Comparison of ENCODE assay signal across 26 cellular contexts in the genomic region with DNA sequence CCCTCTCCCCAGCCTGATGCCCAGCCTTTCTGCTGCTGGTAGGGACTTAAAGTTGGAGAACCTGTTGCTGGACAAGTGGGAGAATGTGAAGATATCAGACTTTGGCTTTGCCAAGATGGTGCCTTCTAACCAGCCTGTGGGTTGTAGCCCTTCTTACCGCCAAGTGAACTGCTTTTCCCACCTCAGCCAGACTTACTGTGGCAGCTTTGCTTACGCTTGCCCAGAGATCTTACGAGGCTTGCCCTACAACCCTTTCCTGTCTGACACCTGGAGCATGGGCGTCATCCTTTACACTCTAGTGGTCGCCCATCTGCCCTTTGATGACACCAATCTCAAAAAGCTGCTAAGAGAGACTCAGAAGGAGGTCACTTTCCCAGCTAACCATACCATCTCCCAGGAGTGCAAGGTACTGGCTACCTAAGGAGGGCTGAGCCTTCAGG. TPM values are rescaled to one million over a fixed set of nuclear protein-coding genes. Genes with fewer than 3 reads are reported as not detected.
A peak's percentile ranks its signal among the peaks of the same experiment; 100 is the strongest.
DNase-seq lines count a peak whose midpoint lies in the region; ATAC-seq lines count a peak whose summit lies in the region.
"Had no signal": no experiment of that assay in that cellular context is flagged by ENCODE, and none has a peak within 500 bp of the region (broad histone marks: within the 10 kb centered on the region; RNA-seq: fewer than 3 reads in every experiment).

No MANE protein-coding gene starts in this region.

- H3K9ac ChIP-seq in trophoblast cell (ENCODE audit: low read length) = no peak overlapping the region
- H3K9ac ChIP-seq: SK-N-SH had no signal

- no peak overlapping the region for H3K4me3 ChIP-seq in trophoblast cell (ENCODE audit: low read depth, low read length)
- H3K4me3 ChIP-seq: A549, lung, suprapubic skin, uterus had no signal

- H4K12ac ChIP-seq in trophoblast cell (ENCODE audit: low read depth, low read length) = peak overlapping the region; percentile 17

- H3K4me1 ChIP-seq in trophoblast cell (ENCODE audit: control insufficient read depth in 1 of 2, insufficient read depth in 2 of 2, low read length in 2 of 2) = peaks cover 3 to 4% of the 10 kb centered on the region in 2 experiments
- H3K4me1 ChIP-seq: BE2C, uterus had no signal

- no peak overlapping the region for H3K4me3 Mint-ChIP-seq in activated T-cell treated with anti-CD3 and anti-CD28 coated beads, Interleukin-2, amount 50 U/mL, for 24 hours
- no peak overlapping the region for H3K4me3 Mint-ChIP-seq in activated T-cell treated with anti-CD3 and anti-CD28 coated beads, Interleukin-2, amount 50 U/mL, for 4 hours
- no peak overlapping the region for H3K4me3 Mint-ChIP-seq in IgD-negative memory B cell
- H3K4me3 Mint-ChIP-seq in activated naive CD8-positive, alpha-beta T cell treated with anti-CD3 and anti-CD28 coated beads, Interleukin-2, amount 50 U/mL, for 24 hours = no peak overlapping the region
- H3K4me3 Mint-ChIP-seq: activated naive CD8-positive, alpha-beta T cell treated with anti-CD3 and anti-CD28 coated beads, Interleukin-2, amount 10 ng/mL, durations not matched to agents 7 days and 5 days had no signal

- peaks cover 95% of the 10 kb centered on the region for H3K36me3 Mint-ChIP-seq in activated T-cell treated with anti-CD3 and anti-CD28 coated beads, Interleukin-2, amount 50 U/mL, for 24 hours (ENCODE audit: low read depth)
- peaks cover 56% of the 10 kb centered on the region for H3K36me3 Mint-ChIP-seq in activated T-cell treated with anti-CD3 and anti-CD28 coated beads, Interleukin-2, amount 50 U/mL, for 4 hours (ENCODE audit: insufficient read depth)
- peaks cover 7% of the 10 kb centered on the region for H3K36me3 Mint-ChIP-seq in IgD-negative memory B cell
- H3K36me3 Mint-ChIP-seq in activated naive CD8-positive, alpha-beta T cell treated with anti-CD3 and anti-CD28 coated beads, Interleukin-2, amount 50 U/mL, for 24 hours (ENCODE audit: low read depth) = peaks cover 73% of the 10 kb centered on the region

- H2AFZ ChIP-seq in trophoblast cell (ENCODE audit: insufficient read depth, low read length, poor library complexity) = no peak overlapping the region

- H3K9me3 Mint-ChIP-seq in activated T-cell treated with anti-CD3 and anti-CD28 coated beads, Interleukin-2, amount 50 U/mL, for 24 hours = peaks cover 7% of the 10 kb centered on the region
- H3K9me3 Mint-ChIP-seq in activated T-cell treated with anti-CD3 and anti-CD28 coated beads, Interleukin-2, amount 50 U/mL, for 4 hours = no peaks in the 10 kb centered on the region
- H3K9me3 Mint-ChIP-seq in IgD-negative memory B cell = peaks cover 0 to 5% (median 0%) of the 10 kb centered on the region in 3 donors
- peaks cover 6% of the 10 kb centered on the region for H3K9me3 Mint-ChIP-seq in activated naive CD8-positive, alpha-beta T cell treated with anti-CD3 and anti-CD28 coated beads, Interleukin-2, amount 50 U/mL, for 24 hours

- no peak overlapping the region for H3K14ac ChIP-seq in trophoblast cell (ENCODE audit: low read length)

- no peak overlapping the region for H4K91ac ChIP-seq in trophoblast cell (ENCODE audit: low read depth, low read length)

- H3K27me3 Mint-ChIP-seq in activated T-cell treated with anti-CD3 and anti-CD28 coated beads, Interleukin-2, amount 50 U/mL, for 24 hours = no peaks in the 10 kb centered on the region
- H3K27me3 Mint-ChIP-seq in activated T-cell treated with anti-CD3 and anti-CD28 coated beads, Interleukin-2, amount 50 U/mL, for 4 hours (ENCODE audit: low read depth) = no peaks in the 10 kb centered on the region
- no peaks in the 10 kb centered on the region for H3K27me3 Mint-ChIP-seq in IgD-negative memory B cell
- no peaks in the 10 kb centered on the region for H3K27me3 Mint-ChIP-seq in activated naive CD8-positive, alpha-beta T cell treated with anti-CD3 and anti-CD28 coated beads, Interleukin-2, amount 50 U/mL, for 24 hours
- H3K27me3 Mint-ChIP-seq: activated naive CD8-positive, alpha-beta T cell treated with anti-CD3 and anti-CD28 coated beads, Interleukin-2, amount 10 ng/mL, durations not matched to agents 7 days and 5 days; progenitor cell of endocrine pancreas had no signal

- H3K79me1 ChIP-seq in trophoblast cell (ENCODE audit: low read length) = no peaks in the 10 kb centered on the region

- H3K79me2 ChIP-seq in trophoblast cell (ENCODE audit: control insufficient read depth, insufficient read depth, low read length, poor library complexity) = no peaks in the 10 kb centered on the region

- H3K27me3 ChIP-seq in trophoblast cell (ENCODE audit: insufficient read depth, low read length) = no peaks in the 10 kb centered on the region
- H3K27me3 ChIP-seq: BE2C, neutrophil, suprapubic skin, uterus had no signal

- H3K4me2 ChIP-seq in trophoblast cell (ENCODE audit: low read length) = no peak overlapping the region
- H3K4me2 ChIP-seq: A549, SK-N-SH had no signal

- peaks cover 62% of the 10 kb centered on the region for H3K4me1 Mint-ChIP-seq in activated T-cell treated with anti-CD3 and anti-CD28 coated beads, Interleukin-2, amount 50 U/mL, for 24 hours (ENCODE audit: low read depth)
- peaks cover 39% of the 10 kb centered on the region for H3K4me1 Mint-ChIP-seq in activated T-cell treated with anti-CD3 and anti-CD28 coated beads, Interleukin-2, amount 50 U/mL, for 4 hours (ENCODE audit: low read depth)
- peaks cover 13 to 30% (median 27%) of the 10 kb centered on the region in 3 donors for H3K4me1 Mint-ChIP-seq in IgD-negative memory B cell
- peaks cover 40% of the 10 kb centered on the region for H3K4me1 Mint-ChIP-seq in activated naive CD8-positive, alpha-beta T cell treated with anti-CD3 and anti-CD28 coated beads, Interleukin-2, amount 50 U/mL, for 24 hours

- no peak for ATAC-seq in activated T-cell treated with anti-CD3 and anti-CD28 coated beads, Interleukin-2, amount 50 U/mL, for 4 hours
- ATAC-seq in activated naive CD8-positive, alpha-beta T cell treated with anti-CD3 and anti-CD28 coated beads, Interleukin-2, amount 50 U/mL, for 24 hours = no peak
- ATAC-seq in GM21423 (IDR thresholded peaks at IDR 0.05; ENCODE audit: unreplicated experiment) = no peak
- ATAC-seq: A549 had no signal

- no peaks in the 10 kb centered on the region for H3K9me3 ChIP-seq in trophoblast cell (ENCODE audit: insufficient read depth, low read depth, low read length)
- H3K9me3 ChIP-seq: A549, BE2C, neutrophil, SK-N-SH, suprapubic skin, uterus had no signal

- no peak overlapping the region for H3K18ac ChIP-seq in trophoblast cell (ENCODE audit: low read length)

- H3K4ac ChIP-seq in trophoblast cell (ENCODE audit: low read depth, low read length) = no peak overlapping the region

- DNase-seq in activated T-cell treated with anti-CD3 and anti-CD28 coated beads, Interleukin-2, amount 50 U/mL, for 24 hours = peak; percentile 25
- no peak for DNase-seq in activated T-cell treated with anti-CD3 and anti-CD28 coated beads, Interleukin-2, amount 50 U/mL, for 4 hours
- no peak for DNase-seq in activated naive CD8-positive, alpha-beta T cell treated with anti-CD3 and anti-CD28 coated beads, Interleukin-2, amount 50 U/mL, for 24 hours
- DNase-seq in trophoblast cell (no peak), AG08396 (ENCODE audit: low spot score) (no peak), CD1c-positive myeloid dendritic cell (ENCODE audit: extremely low spot score) (no peak)
- DNase-seq: activated CD4-positive, alpha-beta T cell treated with anti-CD3 and anti-CD28 coated beads, Interleukin-2, amount 50 U/mL, for 1 hour; activated naive CD8-positive, alpha-beta T cell treated with anti-CD3 and anti-CD28 coated beads, Interleukin-2, amount 10 ng/mL, durations not matched to agents 7 days and 5 days; BE2C; H7; NCI-H1092 treated with DMSO at 0.1 percent for 48 hours; NCI-H187 treated with DMSO at 0.1 percent for 48 hours; NCI-H69; SK-N-SH; uterus had no signal

- H3K27ac Mint-ChIP-seq in activated T-cell treated with anti-CD3 and anti-CD28 coated beads, Interleukin-2, amount 50 U/mL, for 24 hours = peak overlapping the region; percentile 58
- H3K27ac Mint-ChIP-seq in IgD-negative memory B cell = peak overlapping the region; percentile 42 to 86 (median 60)
- H3K27ac Mint-ChIP-seq in activated naive CD8-positive, alpha-beta T cell treated with anti-CD3 and anti-CD28 coated beads, Interleukin-2, amount 50 U/mL, for 24 hours = peak overlapping the region; percentile 10
- H3K27ac Mint-ChIP-seq: activated naive CD8-positive, alpha-beta T cell treated with anti-CD3 and anti-CD28 coated beads, Interleukin-2, amount 10 ng/mL, durations not matched to agents 7 days and 5 days; progenitor cell of endocrine pancreas had no signal

- no CpG with 5 or more reads among the region's 5 CpGs for WGBS in trophoblast cell (ENCODE audit: extremely low coverage, insufficient coverage, insufficient read length)

- H2BK5ac ChIP-seq in trophoblast cell (ENCODE audit: low read depth, low read length, poor library complexity) = no peak overlapping the region

- H2AK5ac ChIP-seq in trophoblast cell (ENCODE audit: low read length) = no peak overlapping the region

- H2BK120ac ChIP-seq in trophoblast cell (ENCODE audit: insufficient read depth, low read length, poor library complexity) = no peak overlapping the region

- H3K23ac ChIP-seq in trophoblast cell (ENCODE audit: low read length) = no peak overlapping the region

- no peak overlapping the region for H2BK12ac ChIP-seq in trophoblast cell (ENCODE audit: low read length)

- H3K27ac ChIP-seq in trophoblast cell (ENCODE audit: low read depth, low read length) = no peak overlapping the region
- H3K27ac ChIP-seq: A549, neutrophil, RWPE1, suprapubic skin, uterus, VCaP had no signal

- peaks cover 31 to 50% of the 10 kb centered on the region in 2 experiments for H3K36me3 ChIP-seq in trophoblast cell (ENCODE audit: control insufficient read depth in 1 of 2, insufficient read depth in 2 of 2, low read length in 2 of 2)
- H3K36me3 ChIP-seq: uterus had no signal

- H4K8ac ChIP-seq in trophoblast cell (ENCODE audit: low read depth, low read length) = no peak overlapping the region

RNA-seq across cellular contexts. Expression of a gene that starts 1.6 kb away (rescaled TPM):
- under 1 TPM in 1 of 3 donors, not detected in 2; 0.33 TPM for total RNA-seq in activated T-cell treated with anti-CD3 and anti-CD28 coated beads, Interleukin-2, amount 50 U/mL, for 4 hours
- 0.84 TPM for polyA plus RNA-seq in IgD-negative memory B cell
- 0.14 and 0.17 TPM in 2 replicates for polyA plus RNA-seq in trophoblast cell (2013)
- total RNA-seq: Daoy, H7, kidney epithelial cell, suprapubic skin had no signal
- polyA plus RNA-seq: A549, SK-N-SH had no signal

RNA-seq across cellular contexts. Expression of a gene that starts 6.2 kb away (rescaled TPM):
- 10 to 100 TPM; 71.7 to 85.5 (median 85.4) TPM for total RNA-seq in activated T-cell treated with anti-CD3 and anti-CD28 coated beads, Interleukin-2, amount 50 U/mL, for 4 hours
- 170 TPM for polyA plus RNA-seq in IgD-negative memory B cell
- 27.7 and 29.0 TPM in 2 replicates for polyA plus RNA-seq in trophoblast cell (2013)

RNA-seq across cellular contexts. Expression of a gene that starts 8.7 kb away (rescaled TPM):
- 10 to 100 TPM; 16.3 to 19.5 (median 18.4) TPM for total RNA-seq in activated T-cell treated with anti-CD3 and anti-CD28 coated beads, Interleukin-2, amount 50 U/mL, for 4 hours
- polyA plus RNA-seq in IgD-negative memory B cell = 33.5 TPM
- 21.6 and 23.4 TPM in 2 replicates for polyA plus RNA-seq in trophoblast cell (2013)

RNA-seq across cellular contexts. Expression of a gene that starts 11.9 kb away (rescaled TPM):
- 10 to 100 TPM; 30.4 to 34.6 (median 33.7) TPM for total RNA-seq in activated T-cell treated with anti-CD3 and anti-CD28 coated beads, Interleukin-2, amount 50 U/mL, for 4 hours
- 25.1 TPM for polyA plus RNA-seq in IgD-negative memory B cell
- polyA plus RNA-seq in trophoblast cell (2013) = 42.6 and 43.9 TPM in 2 replicates

RNA-seq across cellular contexts. Expression of a gene that starts 18.5 kb away (rescaled TPM):
- 100 to 1,000 TPM; 265 to 293 (median 265) TPM for total RNA-seq in activated T-cell treated with anti-CD3 and anti-CD28 coated beads, Interleukin-2, amount 50 U/mL, for 4 hours
- 15.8 TPM for polyA plus RNA-seq in IgD-negative memory B cell
- polyA plus RNA-seq in trophoblast cell (2013) = 12.1 and 13.6 TPM in 2 replicates

Comparison
In these comparisons a context has a peak if more than half of its experiments do, and no peak if none do; other contexts are left out.
1. H3K27ac Mint-ChIP-seq: peak in every context shown above with its lines; median percentile 60 in IgD-negative memory B cell; 58 in activated T-cell treated with anti-CD3 and anti-CD28 coated beads, Interleukin-2, amount 50 U/mL, for 24 hours; 10 in activated naive CD8-positive, alpha-beta T cell treated with anti-CD3 and anti-CD28 coated beads, Interleukin-2, amount 50 U/mL, for 24 hours.